Comparison of ENCODE assay signal across 27 cellular contexts in the genomic region with DNA sequence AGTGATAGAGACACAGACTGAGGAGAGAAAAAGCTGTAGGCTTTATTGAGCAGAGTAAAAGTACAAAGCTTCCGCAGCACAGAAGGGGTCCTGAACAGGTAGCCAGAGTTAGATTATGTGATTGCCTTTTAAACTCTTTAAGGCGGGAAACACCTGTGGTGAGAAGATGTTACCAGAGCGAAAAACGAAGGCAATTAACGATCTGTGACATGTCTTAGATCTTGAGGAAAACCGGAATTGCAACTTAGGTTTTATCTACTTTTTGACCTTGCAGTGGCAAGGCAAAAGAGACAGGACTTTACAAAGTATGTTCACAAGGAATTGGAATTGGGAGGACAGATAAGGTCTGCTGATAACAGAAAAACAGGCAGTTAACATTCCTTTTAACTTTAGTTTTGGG.
"Had no signal": no experiment of that assay in that cellular context is flagged by ENCODE, and none has a peak within 500 bp of the region (broad histone marks: within the 10 kb centered on the region; RNA-seq: fewer than 3 reads in every experiment).

No MANE protein-coding gene starts in this region.

- H3K36me3 Mint-ChIP-seq: activated naive CD8-positive, alpha-beta T cell had no signal

- H3K27me3 Mint-ChIP-seq: activated CD4-positive, alpha-beta T cell treated with anti-CD3 and anti-CD28 coated beads for 36 hours; activated naive CD8-positive, alpha-beta T cell; naive thymus-derived CD8-positive, alpha-beta T cell had no signal

- FAIRE-seq: colon, endometrium, frontal cortex, islet of Langerhans had no signal

- H3K27ac Mint-ChIP-seq: activated CD4-positive, alpha-beta T cell treated with anti-CD3 and anti-CD28 coated beads for 36 hours; activated naive CD8-positive, alpha-beta T cell; activated T-cell treated with anti-CD3 and anti-CD28 coated beads, Interleukin-2, amount 50 U/mL, for 72 hours; naive thymus-derived CD8-positive, alpha-beta T cell; T-helper 2 cell treated with Interferon-gamma antibody and Interleukin-4, amounts not matched to agents 5 μg/mL and 100 μg/mL, for 36 hours had no signal

- H3K4me1 Mint-ChIP-seq: activated CD4-positive, alpha-beta T cell treated with anti-CD3 and anti-CD28 coated beads for 36 hours; naive thymus-derived CD8-positive, alpha-beta T cell had no signal

- H3K36me3 ChIP-seq: spleen, transverse colon, vagina had no signal

- H3K9me3 ChIP-seq: body of pancreas, testis had no signal

- H3K4me3 ChIP-seq: body of pancreas, spleen, testis, transverse colon, vagina had no signal

- H3K27ac ChIP-seq: body of pancreas, epithelial cell of prostate, spleen, testis, transverse colon, vagina had no signal

- H3K27me3 ChIP-seq: body of pancreas, spleen, testis, transverse colon, vagina had no signal

- H3K4me3 Mint-ChIP-seq: activated CD4-positive, alpha-beta T cell treated with anti-CD3 and anti-CD28 coated beads for 36 hours; activated naive CD8-positive, alpha-beta T cell; activated T-cell treated with anti-CD3 and anti-CD28 coated beads, Interleukin-2, amount 50 U/mL, for 72 hours; naive thymus-derived CD8-positive, alpha-beta T cell; T-helper 2 cell treated with Interferon-gamma antibody and Interleukin-4, amounts not matched to agents 5 μg/mL and 100 μg/mL, for 36 hours had no signal

- H3K4me1 ChIP-seq: body of pancreas, spleen, testis, transverse colon, vagina had no signal

- ATAC-seq: activated CD4-positive, alpha-beta T cell treated with anti-CD3 and anti-CD28 coated beads for 36 hours; activated T-cell treated with anti-CD3 and anti-CD28 coated beads, Interleukin-2, amount 50 U/mL, for 72 hours; body of pancreas; left cardiac atrium; naive thymus-derived CD8-positive, alpha-beta T cell; right cardiac atrium had no signal

- DNase-seq: activated CD4-positive, alpha-beta T cell treated with anti-CD3 and anti-CD28 coated beads for 36 hours; activated CD4-positive, alpha-beta T cell treated with anti-CD3 and anti-CD28 coated beads, Interleukin-2, amount 50 U/mL, for 4 hours; activated CD4-positive, CD25-positive, alpha-beta regulatory T cell; activated naive CD4-positive, alpha-beta T cell; activated T-cell treated with anti-CD3 and anti-CD28 coated beads for 4 hours; activated T-cell treated with anti-CD3 and anti-CD28 coated beads, Interleukin-2, amount 50 U/mL, for 72 hours; anterior cingulate cortex; body of pancreas; dermis blood vessel endothelial cell; effector CD4-positive, alpha-beta T cell; left cardiac atrium; naive thymus-derived CD8-positive, alpha-beta T cell; posterior cingulate gyrus; right cardiac atrium; spleen; stimulated activated naive CD4-positive, alpha-beta T cell treated with Interleukin-2 at 50 U/mL for 16 hours; T-helper 1 cell; testis; transverse colon had no signal
